Comparison of ENCODE assay signal across 29 cellular contexts in genomic region chr18:74299746-74300145, GRCh38. TPM values are rescaled to one million over a fixed set of nuclear protein-coding genes. Genes with fewer than 3 reads are reported as not detected.
DNase-seq lines count a peak whose midpoint lies in the region; ATAC-seq, FAIRE-seq and TF ChIP-seq lines count a peak whose summit lies in the region.
"Had no signal": no experiment of that assay in that cellular context is flagged by ENCODE, and none has a peak within 500 bp of the region (broad histone marks: within the 10 kb centered on the region; RNA-seq: fewer than 3 reads in every experiment).

No MANE protein-coding gene starts in this region.

- H3K4me1 ChIP-seq in SJSA1 (replicated peaks): peaks cover 22% of the 10 kb centered on the region
- H3K4me1 ChIP-seq in body of pancreas: no peaks in the 10 kb centered on the region

- H3K36me3 ChIP-seq in SJSA1: no peaks in the 10 kb centered on the region
- H3K36me3 ChIP-seq in body of pancreas (replicated peaks in 1 of 2; ENCODE audit: insufficient read depth in 1 of 2, low read depth in 2 of 2): no peaks in the 10 kb centered on the region
- H3K36me3 ChIP-seq: sigmoid colon had no signal

- 44 to 50% methylated on average over 3 of the region's 3 CpGs for WGBS in body of pancreas, 2 donors

- TF ChIP-seq POLR2A in body of pancreas (IDR thresholded peaks at IDR 0.05): no peak

- H3K9me3 ChIP-seq in SJSA1 (replicated peaks) (no peaks in the 10 kb centered on the region; the same call in 1 of the 2 replicates), body of pancreas (no peaks in the 10 kb centered on the region)
- H3K9me3 ChIP-seq: sigmoid colon had no signal

- intact Hi-C loops in body of pancreas (cut with DNase I): no loop called here

- no peaks in the 10 kb centered on the region for H3K27me3 ChIP-seq in SJSA1 (replicated peaks)
- H3K27me3 ChIP-seq in body of pancreas: no peaks in the 10 kb centered on the region
- H3K27me3 ChIP-seq: foreskin keratinocyte, sigmoid colon had no signal

- TF ChIP-seq CTCF in GM13976 (IDR thresholded peaks at IDR 0.05; ENCODE audit: borderline replicate concordance, control extremely low read depth, extremely low read depth, insufficient read depth, missing control alignments): no peak
- TF ChIP-seq CTCF in body of pancreas (IDR thresholded peaks at IDR 0.05): no peak

- no peak overlapping the region for H3K4me3 ChIP-seq in SJSA1
- H3K4me3 ChIP-seq in body of pancreas: no peak overlapping the region
- H3K4me3 ChIP-seq: GM12878, sigmoid colon had no signal

- in situ Hi-C loops in GM13976 (cut with MboI; ENCODE audit: low sequenced_read_pairs, unreplicated experiment): no loop called here

- no peak for FAIRE-seq in urothelium cell line (lab: Jason Lieb, UNC)
- FAIRE-seq: GM12878, H1 had no signal

- DNase-seq in DMS53 (lab: John Stamatoyannopoulos, UW): peak; percentile 47
- no peak for DNase-seq in DMS53 treated with DMSO at 0.1 percent for 48 hours (lab: John Stamatoyannopoulos, UW; ENCODE audit: unreplicated experiment)
- DNase-seq in SJSA1 (ENCODE audit: low read depth in 1 of 2, low spot score in 2 of 2): peak in 1 of 2 experiments; percentile 60
- DNase-seq in glomerular visceral epithelial cell (ENCODE audit: extremely low spot score): peak; percentile 56
- peak; percentile 25 for DNase-seq in urothelium cell line (ENCODE audit: low spot score)
- DNase-seq in DMS 273 (lab: John Stamatoyannopoulos, UW; ENCODE audit: unreplicated experiment): no peak
- no peak for DNase-seq in GM13976 (ENCODE audit: low spot score)
- no peak for DNase-seq in body of pancreas
- DNase-seq: activated CD8-positive, alpha-beta memory T cell treated with anti-CD3 and anti-CD28 coated beads, Interleukin-2, amount 50 U/mL, for 4 hours; DMS79; hippocampal formation; immature natural killer cell; Karpas-422; left ventricle myocardium superior; natural killer cell; NCI-H1048; NCI-H187; sigmoid colon had no signal

- H3K27ac ChIP-seq in SJSA1: 0 out of 2 replicates have a peak overlapping the region, but pooled peaks have one; percentile 9
- H3K27ac ChIP-seq in body of pancreas: no peak overlapping the region
- H3K27ac ChIP-seq: 22Rv1, epithelial cell of prostate, foreskin keratinocyte, sigmoid colon had no signal

- ATAC-seq in body of pancreas: no peak
- ATAC-seq: foreskin keratinocyte, GM12878, left ventricle myocardium superior, natural killer cell, WTC11 had no signal

RNA-seq across cellular contexts. Expression of gene CYB5A, which starts 8.0 kb away (rescaled TPM):
- 210 and 237 TPM in 2 replicates for total RNA-seq in SJSA1 (2014; rRNA removed; shearing (Covaris generic))
- total RNA-seq in body of pancreas: 100 to 1,000 TPM; 209 to 264 TPM

RNA-seq across cellular contexts. Expression of gene C18orf63, which starts 15.9 kb away (rescaled TPM):
- not detected in 2 replicates for total RNA-seq in SJSA1 (2014; rRNA removed; shearing (Covaris generic))
- total RNA-seq in body of pancreas: not detected
- total RNA-seq: activated T-helper 2 cell treated with anti-CD3 and anti-CD28 coated beads, Interferon-gamma antibody, Interleukin-2, Interleukin-4, amounts not matched to agents 10 μg/mL and 5 μg/mL and 100 μg/mL, durations not matched to agents 14 hours and 24 hours and 36 hours; B cell; chondrocyte; foreskin keratinocyte; GM12878; H1; left ventricle myocardium superior; mesothelial cell of epicardium; natural killer cell; osteocyte; sigmoid colon; WTC11 had no signal

Comparison
In these comparisons a context has a peak if more than half of its experiments do, and no peak if none do; other contexts are left out.
1. DNase-seq: peak in DMS53 (single experiment), glomerular visceral epithelial cell (single experiment) and urothelium cell line (single experiment); none in DMS53 treated with DMSO at 0.1 percent for 48 hours (single experiment), DMS 273 (single experiment), GM13976 (single experiment) and body of pancreas (0 of 4).